ENCODE assay signal across 9 cellular contexts in the genomic region with DNA sequence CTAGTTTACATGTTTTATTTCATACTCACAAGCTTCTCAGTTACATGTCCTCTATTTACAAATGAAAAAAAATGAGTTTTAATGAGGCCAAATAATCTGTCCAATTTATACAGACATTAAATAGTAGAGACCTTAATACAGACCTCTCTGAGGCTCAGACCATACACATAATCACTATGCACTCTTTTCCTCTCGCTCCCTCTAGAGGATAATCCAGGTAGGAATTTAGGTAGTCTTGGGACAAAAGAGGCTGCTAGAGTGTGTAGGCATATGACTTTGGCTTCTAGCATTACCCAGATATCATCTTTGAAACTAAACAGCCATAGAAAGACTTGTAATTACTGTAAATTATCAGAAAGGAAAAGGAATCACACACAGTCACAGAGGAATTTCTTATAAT.
DNase-seq lines count a peak whose midpoint lies in the region; ATAC-seq and TF ChIP-seq lines count a peak whose summit lies in the region.
"Had no signal": no experiment of that assay in that cellular context is flagged by ENCODE, and none has a peak within 500 bp of the region (broad histone marks: within the 10 kb centered on the region; RNA-seq: fewer than 3 reads in every experiment).

No MANE protein-coding gene starts in this region.

- no peaks in the 10 kb centered on the region for H3K27me3 Mint-ChIP-seq in HFFc6 (ENCODE audit: insufficient read depth)

- peak; percentile 83 for TF ChIP-seq CTCF in 22Rv1 (IDR thresholded peaks at IDR 0.05)
- peak; percentile 10; the same call in 1 of the 3 replicates for TF ChIP-seq CTCF in GM12872 (IDR thresholded peaks at IDR 0.05; ENCODE audit: insufficient read depth, low read depth, low read length)
- peak; percentile 57; the same call in 1 of the 2 replicates for TF ChIP-seq CTCF in Panc1 (IDR thresholded peaks at IDR 0.05)
- peak; percentile 40 for TF ChIP-seq CTCF in fibroblast of the aortic adventitia (IDR thresholded peaks at IDR 0.05; ENCODE audit: insufficient read depth, low read length)
- TF ChIP-seq CTCF in HFFc6 (IDR thresholded peaks at IDR 0.05) = no peak; the same call in 1 of the 2 replicates

- H3K4me1 ChIP-seq in Panc1 (ENCODE audit: control insufficient read depth, insufficient read depth, low read length) = no peaks in the 10 kb centered on the region
- H3K4me1 ChIP-seq: right atrium auricular region had no signal

- peak; percentile 86 for ATAC-seq in Panc1
- ATAC-seq in HG02588 (IDR thresholded peaks at IDR 0.05; ENCODE audit: unreplicated experiment) = no peak
- no peak for ATAC-seq in HG02981 (IDR thresholded peaks at IDR 0.05; ENCODE audit: unreplicated experiment)

- no peak overlapping the region for H3K27ac Mint-ChIP-seq in HFFc6

- H3K4me3 Mint-ChIP-seq in HFFc6 = no peak overlapping the region

- H3K36me3 Mint-ChIP-seq in HFFc6 (ENCODE audit: low read depth) = no peaks in the 10 kb centered on the region; the same call in 1 of the 2 replicates

- POLR2A ChIA-PET in Panc1 (lab: Charles Lee) = no interaction called here

- intact Hi-C loops in Panc1 (cut with micrococcal nuclease; ENCODE audit: unreplicated experiment) = loop anchor here (10.0 kb wide), 2 partner anchors 384 to 616 kb away; no protein-coding TSS in a partner anchor

- H3K27me3 ChIP-seq in Panc1 (ENCODE audit: control insufficient read depth, insufficient read depth, low read length) = no peaks in the 10 kb centered on the region
- H3K27me3 ChIP-seq: right atrium auricular region had no signal

- DNase-seq in Panc1 (ENCODE audit: low read depth, low spot score) (no peak), fibroblast of the aortic adventitia (ENCODE audit: low read depth) (peak; percentile 37), hippocampal formation (lab: John Stamatoyannopoulos, UW) (no peak), HFFc6 (no peak)

- H3K27ac ChIP-seq in 22Rv1 (no peak overlapping the region), Panc1 (ENCODE audit: low read length) (no peak overlapping the region)
- H3K27ac ChIP-seq: right atrium auricular region had no signal

- H3K9me3 Mint-ChIP-seq in HFFc6 = peaks cover 48% of the 10 kb centered on the region

- BruUV-seq in Panc1 (replicated peaks; lab: Mats Ljungman, UMichigan) = no TSS peak

- no peaks in the 10 kb centered on the region for H3K4me1 Mint-ChIP-seq in HFFc6 (ENCODE audit: low read depth)

- CTCF ChIA-PET in Panc1 (lab: Charles Lee) = no interaction called here

- H3K36me3 ChIP-seq in Panc1 (ENCODE audit: control insufficient read depth, insufficient read depth, low read length) = no peaks in the 10 kb centered on the region
- H3K36me3 ChIP-seq: right atrium auricular region had no signal

- in situ Hi-C loops in Panc1 (cut with HindIII; ENCODE audit: low pct_unique_long_range_greater_than_20kb, low sequenced_read_pairs) = no loop called here

- H3K4me3 ChIP-seq in Panc1 (ENCODE audit: low read depth in 2 of 2, low read length in 2 of 2) (no peak overlapping the region), fibroblast of the aortic adventitia (ENCODE audit: low read depth, low read length) (no peak overlapping the region)
- H3K4me3 ChIP-seq: right atrium auricular region had no signal

- no peaks in the 10 kb centered on the region for H3K9me3 ChIP-seq in Panc1 (ENCODE audit: control insufficient read depth, insufficient read depth, low read depth, low read length)
- H3K9me3 ChIP-seq: right atrium auricular region had no signal
